5 cellular contexts compared by ENCODE assay signal in genomic region chr5:142517840-142518239, GRCh38.
"Had no signal": no experiment of that assay in that cellular context is flagged by ENCODE, and none has a peak within 500 bp of the region (broad histone marks: within the 10 kb centered on the region; RNA-seq: fewer than 3 reads in every experiment).

No MANE protein-coding gene starts in this region.

- H3K4me3 ChIP-seq: K562 had no signal

- DNase-seq: IMR-90, KBM-7 had no signal

- H3K27ac ChIP-seq: HL-60 had no signal

- ATAC-seq: K562 had no signal

- FAIRE-seq: HTR-8/SVneo, K562 had no signal
